8 cellular contexts compared by ENCODE assay signal in genomic region chr5:34930870-34931269, GRCh38. TPM values are rescaled to one million over a fixed set of nuclear protein-coding genes. Genes with fewer than 3 reads are reported as not detected.
A peak's percentile ranks its signal among the peaks of the same experiment; 100 is the strongest.
DNase-seq lines count a peak whose midpoint lies in the region; ATAC-seq and TF ChIP-seq lines count a peak whose summit lies in the region.

No MANE protein-coding gene starts in this region.

- H3K27ac Mint-ChIP-seq in brain, result peak overlapping the region; percentile 0 to 98 (median 97)

- no peak for TF ChIP-seq CTCF in left ventricle myocardium inferior (IDR thresholded peaks at IDR 0.05; ENCODE audit: borderline replicate concordance)
- no peak for TF ChIP-seq CTCF in brain (conservative IDR thresholded peaks at IDR 0.05)
- TF ChIP-seq CTCF in uterus (IDR thresholded peaks at IDR 0.05), result no peak

- no peak overlapping the region for H2BK5ac ChIP-seq in mesenchymal stem cell (ENCODE audit: low read depth, low read length, poor library complexity, severe bottlenecking)

- no peak overlapping the region for H2BK12ac ChIP-seq in mesenchymal stem cell (ENCODE audit: low read length in 2 of 2)

- H3K27me3 Mint-ChIP-seq in brain, result peaks cover 5% of the 10 kb centered on the region

- WGBS in mesenchymal stem cell, result 80% methylated on average over 4 of the region's 4 CpGs

- ATAC-seq in HG02763 (IDR thresholded peaks at IDR 0.05; ENCODE audit: unreplicated experiment), result no peak

- no peak overlapping the region for H2AK5ac ChIP-seq in mesenchymal stem cell (ENCODE audit: low read length, severe bottlenecking)

- H3K36me3 Mint-ChIP-seq in brain, result peaks cover 17% of the 10 kb centered on the region

- DNase-seq in left ventricle myocardium inferior, result no peak
- no peak for DNase-seq in cardiac septum (ENCODE audit: low spot score)
- DNase-seq in mesenchymal stem cell, result no peak
- DNase-seq in uterus, result no peak
- no peak for DNase-seq in SKM-1 treated with dmso at 0.1 percent for 144 hours (lab: John Stamatoyannopoulos, UW; ENCODE audit: unreplicated experiment)
- no peak for DNase-seq in nucleus accumbens (lab: John Stamatoyannopoulos, UW)

- H3K4me3 ChIP-seq in left ventricle myocardium inferior, result peak overlapping the region; percentile 92
- peak overlapping the region in 1 of 2 experiments; percentile 97 for H3K4me3 ChIP-seq in mesenchymal stem cell (ENCODE audit: insufficient read depth in 1 of 2, low read depth in 1 of 2, low read length in 2 of 2)
- H3K4me3 ChIP-seq in uterus, result peak overlapping the region; percentile 71 to 95

- peak overlapping the region; percentile 96 for H3K9ac ChIP-seq in mesenchymal stem cell (ENCODE audit: low read length)

- no peak overlapping the region for H4K8ac ChIP-seq in mesenchymal stem cell (ENCODE audit: low read length)

- no peak overlapping the region for H3K14ac ChIP-seq in mesenchymal stem cell (ENCODE audit: low read length in 2 of 2)

- H3K9me3 ChIP-seq in left ventricle myocardium inferior (replicated peaks) (no peaks in the 10 kb centered on the region), mesenchymal stem cell (ENCODE audit: control insufficient read depth, low read length) (no peaks in the 10 kb centered on the region), uterus (no peaks in the 10 kb centered on the region)

- peak overlapping the region; percentile 87 for H3K4me2 ChIP-seq in mesenchymal stem cell (ENCODE audit: low read length, poor library complexity, severe bottlenecking)

- no peak overlapping the region for H2BK120ac ChIP-seq in mesenchymal stem cell (ENCODE audit: low read depth, low read length)

- H2BK15ac ChIP-seq in mesenchymal stem cell (ENCODE audit: low read depth, poor library complexity, severe bottlenecking), result no peak overlapping the region

- intact Hi-C loops in left ventricle myocardium inferior (cut with micrococcal nuclease) (no loop called here), cardiac septum (cut with DNase I) (no loop called here), uterus (cut with DNase I; ENCODE audit: low total_unique reads) (no loop called here)

- peaks cover 0 to 3% (median 0%) of the 10 kb centered on the region in 5 experiments for H3K9me3 Mint-ChIP-seq in brain

- no peak overlapping the region for H3K4ac ChIP-seq in mesenchymal stem cell (ENCODE audit: low read depth in 1 of 2, low read length in 2 of 2)

- H4K91ac ChIP-seq in mesenchymal stem cell (ENCODE audit: low read length), result no peak overlapping the region

- no peak overlapping the region for H2AFZ ChIP-seq in mesenchymal stem cell (ENCODE audit: low read depth, low read length)

- H3K18ac ChIP-seq in mesenchymal stem cell (ENCODE audit: low read depth in 1 of 2, low read length in 2 of 2), result no peak overlapping the region

- H3K27ac ChIP-seq in left ventricle myocardium inferior (replicated peaks) (peak overlapping the region; percentile 97), mesenchymal stem cell (ENCODE audit: low read length, poor library complexity, severe bottlenecking) (no peak overlapping the region), uterus (peak overlapping the region in 1 of 2 donors; percentile 91)

- H3K27me3 ChIP-seq in left ventricle myocardium inferior (ENCODE audit: low read depth) (no peaks in the 10 kb centered on the region), mesenchymal stem cell (ENCODE audit: control insufficient read depth in 1 of 2, insufficient read depth in 1 of 2, low read length in 2 of 2) (no peaks in the 10 kb centered on the region), uterus (no peaks in the 10 kb centered on the region)

- no peak overlapping the region for H3K23ac ChIP-seq in mesenchymal stem cell (ENCODE audit: low read length in 2 of 2)

- H3K4me1 Mint-ChIP-seq in brain, result peaks cover 34% of the 10 kb centered on the region

- no peak for TF ChIP-seq POLR2A in uterus (IDR thresholded peaks at IDR 0.05)

- H3K36me3 ChIP-seq in left ventricle myocardium inferior (peaks cover 20% of the 10 kb centered on the region), mesenchymal stem cell (ENCODE audit: control insufficient read depth in 1 of 2, insufficient read depth in 2 of 2, low read depth in 1 of 2, low read length in 2 of 2) (peaks cover 10 to 34% of the 10 kb centered on the region in 2 experiments), uterus (no peaks in the 10 kb centered on the region)

- H3K4me1 ChIP-seq in left ventricle myocardium inferior (peaks cover 33% of the 10 kb centered on the region), mesenchymal stem cell (ENCODE audit: control insufficient read depth, insufficient read depth, low read depth, low read length) (peaks cover 5% of the 10 kb centered on the region), uterus (no peaks in the 10 kb centered on the region)

- peaks cover 13% of the 10 kb centered on the region for H3K79me1 ChIP-seq in mesenchymal stem cell (replicated peaks; ENCODE audit: low read length, poor library complexity, severe bottlenecking)

- H3K4me3 Mint-ChIP-seq in brain, result peak overlapping the region; percentile 78 to 98 (median 97)

RNA-seq across cellular contexts. Expression of gene DNAJC21, which starts 1.5 kb away (rescaled TPM):
- 55.5 TPM for total RNA-seq in left ventricle myocardium inferior
- total RNA-seq in cardiac septum, result 68.4 TPM
- 16.2 TPM for polyA plus RNA-seq in brain (ENCODE audit: insufficient read depth, low read depth, low replicate concordance)
- 44.8 TPM for polyA plus RNA-seq in mesenchymal stem cell (2013, experiment 1 of 2)
- polyA plus RNA-seq in mesenchymal stem cell (2013, experiment 2 of 2), result 43.8 TPM
- total RNA-seq in uterus, result 10 to 100 TPM; 15.9 to 55.4 (median 44.0) TPM

RNA-seq across cellular contexts. Expression of gene BRIX1, which starts 15.4 kb away (rescaled TPM):
- total RNA-seq in left ventricle myocardium inferior, result 10.5 TPM
- 14.6 TPM for total RNA-seq in cardiac septum
- 23.5 TPM for polyA plus RNA-seq in brain (ENCODE audit: insufficient read depth, low read depth, low replicate concordance)
- polyA plus RNA-seq in mesenchymal stem cell (2013, experiment 1 of 2), result 25.6 TPM
- 24.6 TPM for polyA plus RNA-seq in mesenchymal stem cell (2013, experiment 2 of 2)
- 10 to 100 TPM in 3 of 4 donors, 1 to 10 TPM in 1; 6.4 to 46.0 (median 28.6) TPM for total RNA-seq in uterus

RNA-seq across cellular contexts. Expression of gene RAD1, which starts 15.6 kb away (rescaled TPM):
- total RNA-seq in left ventricle myocardium inferior (28.2 TPM), cardiac septum (23.4 TPM), uterus (10 to 100 TPM in 3 of 4 donors, 1 to 10 TPM in 1; 5.1 to 36.2 (median 25.0) TPM)
- polyA plus RNA-seq in brain (ENCODE audit: insufficient read depth, low read depth, low replicate concordance), result 44.2 TPM
- 26.1 TPM for polyA plus RNA-seq in mesenchymal stem cell (2013, experiment 1 of 2)
- 28.5 TPM for polyA plus RNA-seq in mesenchymal stem cell (2013, experiment 2 of 2)
